ENCODE assay signal across 15 cellular contexts in the genomic region with DNA sequence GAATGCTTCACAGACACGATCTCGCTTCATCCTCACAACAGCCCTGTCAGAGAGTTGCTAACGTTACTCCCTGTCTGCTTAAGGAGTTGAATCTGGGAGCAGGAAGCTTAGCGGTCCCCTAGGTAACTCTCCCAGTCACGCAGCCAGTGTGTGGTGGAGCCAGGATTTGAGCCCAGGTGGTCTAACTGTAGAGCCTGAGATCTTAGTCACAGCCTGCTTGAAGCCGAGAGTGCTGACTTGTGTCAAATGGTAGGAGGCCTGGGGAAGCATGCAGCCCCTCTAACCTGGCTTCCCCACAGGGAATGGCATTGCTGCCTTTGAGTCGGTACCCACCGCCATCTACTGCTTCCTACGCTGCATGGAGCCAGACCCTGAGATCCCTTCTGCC. TPM values are rescaled to one million over a fixed set of nuclear protein-coding genes. Genes with fewer than 3 reads are reported as not detected.
"Had no signal": no experiment of that assay in that cellular context is flagged by ENCODE, and none has a peak within 500 bp of the region (broad histone marks: within the 10 kb centered on the region; RNA-seq: fewer than 3 reads in every experiment).

No MANE protein-coding gene starts in this region.

- H3K27ac Mint-ChIP-seq: activated naive CD8-positive, alpha-beta T cell; natural killer cell treated with Interleukin-12 subunit alpha and Interleukin-12 subunit beta and Interleukin-15 and Interleukin-18, amount 100 ng/mL, for 72 hours; progenitor cell of endocrine pancreas; stimulated activated naive CD8-positive, alpha-beta T cell treated with anti-CD3 and anti-CD28 coated beads, Interleukin-15, amount 100 ng/mL, for 72 hours; T-helper 2 cell treated with Interferon-gamma antibody and Interleukin-4, amounts not matched to agents 5 μg/mL and 100 μg/mL, for 36 hours had no signal

- H3K4me3 Mint-ChIP-seq: activated naive CD8-positive, alpha-beta T cell; natural killer cell treated with Interleukin-12 subunit alpha and Interleukin-12 subunit beta and Interleukin-15 and Interleukin-18, amount 100 ng/mL, for 72 hours; stimulated activated naive CD8-positive, alpha-beta T cell treated with anti-CD3 and anti-CD28 coated beads, Interleukin-15, amount 100 ng/mL, for 72 hours; T-helper 2 cell treated with Interferon-gamma antibody and Interleukin-4, amounts not matched to agents 5 μg/mL and 100 μg/mL, for 36 hours had no signal

- H3K9me3 Mint-ChIP-seq: natural killer cell treated with Interleukin-12 subunit alpha and Interleukin-12 subunit beta and Interleukin-15 and Interleukin-18, amount 100 ng/mL, for 72 hours; stimulated activated naive CD8-positive, alpha-beta T cell treated with anti-CD3 and anti-CD28 coated beads, Interleukin-15, amount 100 ng/mL, for 72 hours; T-helper 2 cell treated with Interferon-gamma antibody and Interleukin-4, amounts not matched to agents 5 μg/mL and 100 μg/mL, for 36 hours had no signal

- H3K27ac ChIP-seq: SJSA1, thoracic aorta had no signal

- H3K27me3 ChIP-seq: SJSA1 had no signal

- H3K27me3 Mint-ChIP-seq: activated naive CD8-positive, alpha-beta T cell; natural killer cell treated with Interleukin-12 subunit alpha and Interleukin-12 subunit beta and Interleukin-15 and Interleukin-18, amount 100 ng/mL, for 72 hours; progenitor cell of endocrine pancreas; stimulated activated naive CD8-positive, alpha-beta T cell treated with anti-CD3 and anti-CD28 coated beads, Interleukin-15, amount 100 ng/mL, for 72 hours had no signal

- H3K4me3 ChIP-seq: left ventricle myocardium inferior, SJSA1, smooth muscle cell, thoracic aorta had no signal

- DNase-seq: hippocampal formation; left ventricle myocardium inferior; mesenchymal stem cell; occipital lobe; stimulated activated naive CD8-positive, alpha-beta T cell treated with anti-CD3 and anti-CD28 coated beads, Interleukin-15, amount 100 ng/mL, for 72 hours had no signal

- H3K9me3 ChIP-seq: left ventricle myocardium inferior, SJSA1, thoracic aorta had no signal

- ATAC-seq: esophagus mucosa; natural killer cell treated with Interleukin-12 subunit alpha and Interleukin-12 subunit beta and Interleukin-15 and Interleukin-18, amount 100 ng/mL, for 72 hours; right cardiac atrium; stimulated activated naive CD8-positive, alpha-beta T cell treated with anti-CD3 and anti-CD28 coated beads, Interleukin-15, amount 100 ng/mL, for 72 hours had no signal

RNA-seq across cellular contexts. Expression of a gene that starts 8.9 kb away (rescaled TPM):
- total RNA-seq: esophagus mucosa; left ventricle myocardium inferior; natural killer cell treated with Interleukin-12 subunit alpha and Interleukin-12 subunit beta and Interleukin-15 and Interleukin-18, amount 100 ng/mL, for 72 hours; SJSA1; thoracic aorta; ureter had no signal
